Comparison of ENCODE assay signal across 29 cellular contexts in genomic region chr9:122096620-122097415, GRCh38. TPM values are rescaled to one million over a fixed set of nuclear protein-coding genes. Genes with fewer than 3 reads are reported as not detected.
A peak's percentile ranks its signal among the peaks of the same experiment; 100 is the strongest.
DNase-seq lines count a peak whose midpoint lies in the region; ATAC-seq and TF ChIP-seq lines count a peak whose summit lies in the region.
"Had no signal": no experiment of that assay in that cellular context is flagged by ENCODE, and none has a peak within 500 bp of the region (broad histone marks: within the 10 kb centered on the region; RNA-seq: fewer than 3 reads in every experiment).

No MANE protein-coding gene starts in this region.

- no peak overlapping the region for H3K4me3 ChIP-seq in HEK293 (ENCODE audit: low read depth, low read length)
- H3K4me3 ChIP-seq: GM12878, HAP-1, SJCRH30 had no signal

- ATAC-seq in CD4-positive, alpha-beta T cell (ENCODE audit: poor library complexity), result no peak
- no peak for ATAC-seq in stimulated activated effector memory CD8-positive, alpha-beta T cell treated with anti-CD3 and anti-CD28 coated beads, Interleukin-12 subunit alpha, Interleukin-12 subunit beta, amount 100 ng/mL, for 72 hours
- ATAC-seq: GM12878, PC-3, Right ventricle myocardium inferior, SK-N-SH treated with all-trans-retinoic acid at 6 μM for 48 hours had no signal

- H3K36me3 ChIP-seq in HEK293 (ENCODE audit: control insufficient read depth in 2 of 2, insufficient read depth in 1 of 2, low read length in 2 of 2), result no peaks in the 10 kb centered on the region
- H3K36me3 ChIP-seq: SJCRH30 had no signal

- H3K4me1 ChIP-seq in HEK293 (ENCODE audit: control insufficient read depth, insufficient read depth, low read length), result no peaks in the 10 kb centered on the region

- intact Hi-C loops in CD4-positive, alpha-beta T cell (cut with DNase I, micrococcal nuclease), result loop anchor here (5.0 to 10.0 kb wide), 6 partner anchors 60 to 1828 kb away; partner anchors contain the start of genes MORN5 (in 1 of the 2), NDUFA8 (in 1 of the 2), PDCL (in 1 of the 2) and RC3H2 (in 1 of the 2)

- H3K27ac ChIP-seq in CD4-positive, alpha-beta T cell (ENCODE audit: low read depth, low read length), result no peak overlapping the region
- H3K27ac ChIP-seq in HEK293 (ENCODE audit: extremely low read depth, low read depth, low read length), result no peak overlapping the region
- H3K27ac ChIP-seq: C4-2B, KMS-11 had no signal

- TF ChIP-seq CTCF in CD4-positive, alpha-beta T cell (IDR thresholded peaks at IDR 0.05), result no peak
- no peak for TF ChIP-seq CTCF in HEK293 (tag by site-specific recombination; IDR thresholded peaks at IDR 0.05)

- no peaks in the 10 kb centered on the region for H3K36me3 Mint-ChIP-seq in CD4-positive, alpha-beta T cell (ENCODE audit: low read depth)
- no peaks in the 10 kb centered on the region for H3K36me3 Mint-ChIP-seq in stimulated activated effector memory CD8-positive, alpha-beta T cell treated with anti-CD3 and anti-CD28 coated beads, Interleukin-12 subunit alpha, Interleukin-12 subunit beta, amount 100 ng/mL, for 72 hours

- no peaks in the 10 kb centered on the region for H3K9me3 Mint-ChIP-seq in CD4-positive, alpha-beta T cell
- no peaks in the 10 kb centered on the region for H3K9me3 Mint-ChIP-seq in stimulated activated effector memory CD8-positive, alpha-beta T cell treated with anti-CD3 and anti-CD28 coated beads, Interleukin-12 subunit alpha, Interleukin-12 subunit beta, amount 100 ng/mL, for 72 hours
- H3K9me3 Mint-ChIP-seq: CD8-positive, alpha-beta memory T cell had no signal

- H3K27me3 ChIP-seq in CD4-positive, alpha-beta T cell (ENCODE audit: control insufficient read depth, insufficient read depth, low read length), result no peaks in the 10 kb centered on the region
- H3K27me3 ChIP-seq: SJCRH30 had no signal

- peaks cover 28% of the 10 kb centered on the region for H3K4me1 Mint-ChIP-seq in CD4-positive, alpha-beta T cell (ENCODE audit: low read depth)
- H3K4me1 Mint-ChIP-seq in stimulated activated effector memory CD8-positive, alpha-beta T cell treated with anti-CD3 and anti-CD28 coated beads, Interleukin-12 subunit alpha, Interleukin-12 subunit beta, amount 100 ng/mL, for 72 hours, result peaks cover 30% of the 10 kb centered on the region

- H3K27ac Mint-ChIP-seq in CD4-positive, alpha-beta T cell, result no peak overlapping the region
- peak overlapping the region; percentile 9 for H3K27ac Mint-ChIP-seq in stimulated activated effector memory CD8-positive, alpha-beta T cell treated with anti-CD3 and anti-CD28 coated beads, Interleukin-12 subunit alpha, Interleukin-12 subunit beta, amount 100 ng/mL, for 72 hours
- H3K27ac Mint-ChIP-seq: B cell had no signal

- CTCF ChIA-PET in CD4-positive, alpha-beta T cell (lab: Charles Lee), result interaction anchor here (1.0 kb wide), 1 partner anchor 28 kb away, joined by 3 read pairs; no protein-coding TSS in a partner anchor
- CTCF ChIA-PET in HEK293 (lab: Yijun Ruan, JAX), result interaction anchor here (0.7 to 8.5 kb wide), 10 partner anchors 10 to 713 kb away, joined by 3 to 371 read pairs (median 18); no protein-coding TSS in a partner anchor

- no peaks in the 10 kb centered on the region for H3K9me3 ChIP-seq in CD4-positive, alpha-beta T cell (ENCODE audit: control insufficient read depth, low read length)
- H3K9me3 ChIP-seq in HEK293 (ENCODE audit: control insufficient read depth, insufficient read depth, low read depth, low read length), result no peaks in the 10 kb centered on the region
- H3K9me3 ChIP-seq: HAP-1, SJCRH30 had no signal

- no peak for DNase-seq in CD4-positive, alpha-beta T cell
- peak; percentile 22 for DNase-seq in islet precursor cell
- no peak for DNase-seq in stimulated activated effector memory CD8-positive, alpha-beta T cell treated with anti-CD3 and anti-CD28 coated beads, Interleukin-12 subunit alpha, Interleukin-12 subunit beta, amount 100 ng/mL, for 72 hours (ENCODE audit: low spot score in 2 of 2)
- no peak for DNase-seq in NCI-H2171 (lab: John Stamatoyannopoulos, UW)
- no peak for DNase-seq in stimulated activated naive CD4-positive, alpha-beta T cell treated with Interleukin-2 at 50 U/mL for 16 hours (lab: John Stamatoyannopoulos, UW)
- DNase-seq in NCI-H526 treated with DMSO at 0.1 percent for 48 hours (lab: John Stamatoyannopoulos, UW), result no peak
- DNase-seq: CD8-positive, alpha-beta memory T cell; DMS 273 treated with DMSO at 0.1 percent for 48 hours; DMS79; EL; GDM1; GOT3; IMR-90; MM.1S; NCI-H2029; NCI-H2171 treated with DMSO at 0.1 percent for 48 hours; NCI-H524 treated with DMSO at 0.1 percent for 48 hours; NCI-H82; NK-92 treated with Interleukin-12 subunit alpha and Interleukin-12 subunit beta, amount 100 ng/mL, for 24 hours; PC-3 had no signal

- H3K4me3 Mint-ChIP-seq in CD4-positive, alpha-beta T cell, result peak overlapping the region; percentile 4
- H3K4me3 Mint-ChIP-seq in stimulated activated effector memory CD8-positive, alpha-beta T cell treated with anti-CD3 and anti-CD28 coated beads, Interleukin-12 subunit alpha, Interleukin-12 subunit beta, amount 100 ng/mL, for 72 hours, result no peak overlapping the region
- H3K4me3 Mint-ChIP-seq: B cell had no signal

- H3K27me3 Mint-ChIP-seq in CD4-positive, alpha-beta T cell, result peaks cover 4% of the 10 kb centered on the region

- POLR2A ChIA-PET in CD4-positive, alpha-beta T cell (lab: Charles Lee), result no interaction called here
- POLR2A ChIA-PET in HEK293 (lab: Yijun Ruan, JAX), result no interaction called here

TF ChIP-seq in HEK293, 187 proteins besides CTCF, POLR2A, EP300 and RAD21:
- TF ChIP-seq ZNF623 (tag by site-specific recombination; IDR thresholded peaks at IDR 0.05) (peak; percentile 31; the same call in 1 of the 2 replicates), SCRT2 (tag by site-specific recombination; IDR thresholded peaks at IDR 0.05) (no peak)

RNA-seq across cellular contexts. Expression of gene TTLL11, which starts 3.7 kb away (rescaled TPM):
- 1 to 10 TPM; 1.6 to 2.3 TPM for total RNA-seq in CD4-positive, alpha-beta T cell
